8 cellular contexts compared by ENCODE assay signal in the genomic region with DNA sequence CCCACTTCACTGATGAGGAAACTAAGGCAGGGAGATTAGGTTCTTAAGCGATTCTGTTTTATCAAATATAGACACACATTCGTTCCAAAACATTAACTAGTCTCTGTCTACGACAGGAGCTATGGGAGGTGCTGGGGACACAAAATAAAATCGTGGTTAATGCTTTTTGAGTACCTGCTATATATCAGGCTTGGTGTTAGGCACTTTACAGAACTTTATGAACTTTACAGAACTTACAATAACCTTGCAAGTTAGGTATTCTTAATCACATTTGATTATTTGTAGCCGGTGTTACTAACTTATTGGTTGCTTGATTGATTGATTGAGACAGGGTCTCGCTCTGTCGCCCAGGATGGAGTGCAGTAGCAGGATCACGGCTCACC. TPM values are rescaled to one million over a fixed set of nuclear protein-coding genes. Genes with fewer than 3 reads are reported as not detected.
A peak's percentile ranks its signal among the peaks of the same experiment; 100 is the strongest.
DNase-seq lines count a peak whose midpoint lies in the region; ATAC-seq and TF ChIP-seq lines count a peak whose summit lies in the region.

No MANE protein-coding gene starts in this region.

- H3K36me3 ChIP-seq in left ventricle myocardium inferior (peaks cover 13% of the 10 kb centered on the region), ascending aorta (peaks cover 0 to 8% of the 10 kb centered on the region in 2 donors), mesenchymal stem cell (ENCODE audit: control insufficient read depth in 1 of 2, insufficient read depth in 2 of 2, low read depth in 1 of 2, low read length in 2 of 2) (peaks cover 1 to 12% of the 10 kb centered on the region in 2 experiments), upper lobe of left lung (peaks cover 0 to 12% (median 7%) of the 10 kb centered on the region in 4 donors)

- no peak overlapping the region for H2BK120ac ChIP-seq in mesenchymal stem cell (ENCODE audit: low read depth, low read length)

- peak overlapping the region; percentile 52 for H4K8ac ChIP-seq in mesenchymal stem cell (ENCODE audit: low read length)

- WGBS in mesenchymal stem cell, result 94% methylated on average over 4 of the region's 8 CpGs
- 83 to 86% methylated on average over 8 of the region's 8 CpGs for WGBS in upper lobe of left lung, 2 donors

- peak overlapping the region; percentile 94 for H3K4me3 ChIP-seq in left ventricle myocardium inferior
- peak overlapping the region; percentile 80 to 98 for H3K4me3 ChIP-seq in ascending aorta
- peak overlapping the region in 1 of 2 experiments; percentile 95 for H3K4me3 ChIP-seq in mesenchymal stem cell (ENCODE audit: insufficient read depth in 1 of 2, low read depth in 1 of 2, low read length in 2 of 2)
- H3K4me3 ChIP-seq in upper lobe of left lung, result peak overlapping the region in 3 of 4 donors; percentile 90 to 99 (median 99)

- no peaks in the 10 kb centered on the region for H3K9me3 ChIP-seq in left ventricle myocardium inferior (replicated peaks)
- no peaks in the 10 kb centered on the region for H3K9me3 ChIP-seq in ascending aorta
- no peaks in the 10 kb centered on the region for H3K9me3 ChIP-seq in mesenchymal stem cell (ENCODE audit: control insufficient read depth, low read length)
- no peaks in the 10 kb centered on the region for H3K9me3 ChIP-seq in upper lobe of left lung

- peak overlapping the region; percentile 99 for H3K27ac ChIP-seq in left ventricle myocardium inferior (replicated peaks)
- H3K27ac ChIP-seq in ascending aorta, result peak overlapping the region; percentile 90 to 92
- H3K27ac ChIP-seq in mesenchymal stem cell (ENCODE audit: low read length, poor library complexity, severe bottlenecking), result no peak overlapping the region
- H3K27ac ChIP-seq in upper lobe of left lung, result peak overlapping the region; percentile 91 to 98 (median 94)

- TF ChIP-seq EP300 in upper lobe of left lung (IDR thresholded peaks at IDR 0.05), result no peak

- DNase-seq in left ventricle myocardium inferior (no peak), Right ventricle myocardium superior (no peak), ascending aorta (ENCODE audit: low spot score in 2 of 2) (no peak), mesenchymal stem cell (no peak), upper lobe of left lung (no peak), NCI-H1092 (lab: John Stamatoyannopoulos, UW) (no peak), G401 (ENCODE audit: low spot score) (no peak)

- in situ Hi-C loops in G401 (cut with HindIII; ENCODE audit: low sequenced_read_pairs), result no loop called here

- TF ChIP-seq POLR2A in upper lobe of left lung (IDR thresholded peaks at IDR 0.05) (no peak), GM18505 (IDR thresholded peaks at IDR 0.05; ENCODE audit: borderline replicate concordance, extremely low read depth, insufficient read depth, insufficient read length) (no peak)

- no peak overlapping the region for H3K23ac ChIP-seq in mesenchymal stem cell (ENCODE audit: low read length in 2 of 2)

- no peak overlapping the region for H3K4ac ChIP-seq in mesenchymal stem cell (ENCODE audit: low read depth in 1 of 2, low read length in 2 of 2)

- H2BK15ac ChIP-seq in mesenchymal stem cell (ENCODE audit: low read depth, poor library complexity, severe bottlenecking), result no peak overlapping the region

- ATAC-seq in Right ventricle myocardium superior (ENCODE audit: poor library complexity) (no peak), upper lobe of left lung (ENCODE audit: low FRiP score in 2 of 2) (no peak), GM18505 (IDR thresholded peaks at IDR 0.05; ENCODE audit: unreplicated experiment) (no peak)

- intact Hi-C loops in left ventricle myocardium inferior (cut with micrococcal nuclease) (no loop called here), Right ventricle myocardium superior (cut with DNase I) (loop anchor here (5.0 kb wide), 1 partner anchor 87 kb away; a partner anchor contains a TSS), ascending aorta (cut with DNase I) (loop anchor here (2.0 to 10.0 kb wide), 5 partner anchors 88 to 677 kb away; a partner anchor contains a TSS)

- peak overlapping the region; percentile 35 for H3K4me2 ChIP-seq in mesenchymal stem cell (ENCODE audit: low read length, poor library complexity, severe bottlenecking)

- peak overlapping the region; percentile 62 for H3K9ac ChIP-seq in mesenchymal stem cell (ENCODE audit: low read length)

- peak overlapping the region; percentile 35 to 42 for H3K18ac ChIP-seq in mesenchymal stem cell (ENCODE audit: low read depth in 1 of 2, low read length in 2 of 2)

- TF ChIP-seq CTCF in left ventricle myocardium inferior (IDR thresholded peaks at IDR 0.05; ENCODE audit: borderline replicate concordance), result no peak
- TF ChIP-seq CTCF in ascending aorta (IDR thresholded peaks at IDR 0.05), result no peak
- no peak for TF ChIP-seq CTCF in upper lobe of left lung (IDR thresholded peaks at IDR 0.05)

- no peak overlapping the region for H2BK5ac ChIP-seq in mesenchymal stem cell (ENCODE audit: low read depth, low read length, poor library complexity, severe bottlenecking)

- H2AFZ ChIP-seq in mesenchymal stem cell (ENCODE audit: low read depth, low read length), result no peak overlapping the region

- H2AK5ac ChIP-seq in mesenchymal stem cell (ENCODE audit: low read length, severe bottlenecking), result no peak overlapping the region

- no peak overlapping the region for H3K14ac ChIP-seq in mesenchymal stem cell (ENCODE audit: low read length in 2 of 2)

- H2BK12ac ChIP-seq in mesenchymal stem cell (ENCODE audit: low read length in 2 of 2), result no peak overlapping the region

- H4K91ac ChIP-seq in mesenchymal stem cell (ENCODE audit: low read length), result no peak overlapping the region

- H3K79me1 ChIP-seq in mesenchymal stem cell (replicated peaks; ENCODE audit: low read length, poor library complexity, severe bottlenecking), result peaks cover 9% of the 10 kb centered on the region

- peaks cover 41% of the 10 kb centered on the region for H3K4me1 ChIP-seq in left ventricle myocardium inferior
- peaks cover 4 to 20% of the 10 kb centered on the region in 2 donors for H3K4me1 ChIP-seq in ascending aorta
- peaks cover 14% of the 10 kb centered on the region for H3K4me1 ChIP-seq in mesenchymal stem cell (ENCODE audit: control insufficient read depth, insufficient read depth, low read depth, low read length)
- peaks cover 21 to 27% (median 22%) of the 10 kb centered on the region in 4 donors for H3K4me1 ChIP-seq in upper lobe of left lung

- H3K27me3 ChIP-seq in left ventricle myocardium inferior (ENCODE audit: low read depth) (no peaks in the 10 kb centered on the region), ascending aorta (no peaks in the 10 kb centered on the region), mesenchymal stem cell (ENCODE audit: control insufficient read depth in 1 of 2, insufficient read depth in 1 of 2, low read length in 2 of 2) (no peaks in the 10 kb centered on the region), upper lobe of left lung (no peaks in the 10 kb centered on the region)

RNA-seq across cellular contexts. Expression of a gene that starts 0.5 kb away (rescaled TPM):
- total RNA-seq in left ventricle myocardium inferior (9.0 TPM), Right ventricle myocardium superior (9.9 TPM), ascending aorta (10.4 TPM), upper lobe of left lung (10 to 100 TPM; 15.0 to 59.7 (median 25.1) TPM)
- polyA plus RNA-seq in mesenchymal stem cell (2013, experiment 1 of 2), result 11.5 TPM
- 11.6 TPM for polyA plus RNA-seq in mesenchymal stem cell (2013, experiment 2 of 2)
- 16.8 and 22.1 TPM in 2 replicates for total RNA-seq in G401 (2014; rRNA removed; shearing (Covaris generic))

RNA-seq across cellular contexts. Expression of a gene that starts 40.2 kb away (rescaled TPM):
- 18.9 TPM for total RNA-seq in left ventricle myocardium inferior
- total RNA-seq in Right ventricle myocardium superior, result 16.1 TPM
- 5.9 TPM for total RNA-seq in ascending aorta
- 23.6 TPM for polyA plus RNA-seq in mesenchymal stem cell (2013, experiment 1 of 2)
- 25.4 TPM for polyA plus RNA-seq in mesenchymal stem cell (2013, experiment 2 of 2)
- 10 to 100 TPM in 4 of 6 donors, 1 to 10 TPM in 2; 1.0 to 21.8 (median 15.4) TPM for total RNA-seq in upper lobe of left lung
- total RNA-seq in G401 (2014; rRNA removed; shearing (Covaris generic)), result 12.2 and 22.5 TPM in 2 replicates
